1 cellular context compared by ENCODE assay signal in genomic region chr7:77460057-77460486, GRCh38.
TF ChIP-seq lines count a peak whose summit lies in the region.

No MANE protein-coding gene starts in this region.

TF ChIP-seq in HepG2, 621 proteins besides CTCF, POLR2A, EP300 and RAD21 (continued from another document and continues in another):
- TF ChIP-seq ZNF577 (CRISPR knock-in tag; IDR thresholded peaks at IDR 0.05; ENCODE audit: borderline replicate concordance, low read depth): no peak
- no peak for TF ChIP-seq ZNF616 (CRISPR knock-in tag; IDR thresholded peaks at IDR 0.05; ENCODE audit: low read depth)
- TF ChIP-seq JUNB (CRISPR knock-in tag; IDR thresholded peaks at IDR 0.05; ENCODE audit: borderline replicate concordance): no peak
- TF ChIP-seq ZFP90 (CRISPR knock-in tag; IDR thresholded peaks at IDR 0.05; ENCODE audit: borderline replicate concordance): no peak
- TF ChIP-seq SRF (IDR thresholded peaks at IDR 0.05; ENCODE audit: low read depth, low read length): no peak
- TF ChIP-seq TIGD3 (CRISPR knock-in tag; IDR thresholded peaks at IDR 0.05; ENCODE audit: borderline replicate concordance): no peak
- TF ChIP-seq ATF7-NPFF (CRISPR knock-in tag; IDR thresholded peaks at IDR 0.05; ENCODE audit: low read depth): no peak
- no peak for TF ChIP-seq EED (CRISPR knock-in tag; IDR thresholded peaks at IDR 0.05)
- TF ChIP-seq GATAD1 (CRISPR knock-in tag; IDR thresholded peaks at IDR 0.05): no peak
- no peak for TF ChIP-seq ZNF564 (CRISPR knock-in tag; IDR thresholded peaks at IDR 0.05)
- TF ChIP-seq XRCC5 (optimal IDR thresholded peaks at IDR 0.05; ENCODE audit: low read length): no peak
- TF ChIP-seq SIN3B (IDR thresholded peaks at IDR 0.05; ENCODE audit: low read length): no peak
- no peak for TF ChIP-seq ZNF501 (CRISPR knock-in tag; IDR thresholded peaks at IDR 0.05)
- TF ChIP-seq NFIB (CRISPR knock-in tag; IDR thresholded peaks at IDR 0.05; ENCODE audit: borderline replicate concordance): no peak
- no peak for TF ChIP-seq ZNF331 (CRISPR knock-in tag; IDR thresholded peaks at IDR 0.05)
- no peak for TF ChIP-seq ATF6 (CRISPR knock-in tag; conservative IDR thresholded peaks at IDR 0.05)
- no peak for TF ChIP-seq CHD2 (IDR thresholded peaks at IDR 0.05; ENCODE audit: low read depth, low read length)
- no peak for TF ChIP-seq CBX1 (IDR thresholded peaks at IDR 0.05; ENCODE audit: low read depth)
- no peak for TF ChIP-seq ZBTB21 (CRISPR knock-in tag; IDR thresholded peaks at IDR 0.05)
- no peak for TF ChIP-seq JUN (CRISPR knock-in tag; IDR thresholded peaks at IDR 0.05)
- TF ChIP-seq ZNF563 (CRISPR knock-in tag; IDR thresholded peaks at IDR 0.05): no peak
- no peak for TF ChIP-seq KLF13 (CRISPR knock-in tag; IDR thresholded peaks at IDR 0.05)
- no peak for TF ChIP-seq CREB1 (IDR thresholded peaks at IDR 0.05)
- no peak for TF ChIP-seq CREB1 (CRISPR knock-in tag; IDR thresholded peaks at IDR 0.05)
- peak; percentile 42; the same call in 1 of the 2 replicates for TF ChIP-seq CEBPG (CRISPR knock-in tag; IDR thresholded peaks at IDR 0.05)
- TF ChIP-seq ZSCAN9 (CRISPR knock-in tag; IDR thresholded peaks at IDR 0.05; ENCODE audit: borderline replicate concordance): no peak
- no peak for TF ChIP-seq ELK4 (CRISPR knock-in tag; IDR thresholded peaks at IDR 0.05; ENCODE audit: borderline replicate concordance)
- TF ChIP-seq TFE3 (CRISPR knock-in tag; IDR thresholded peaks at IDR 0.05): no peak
- no peak for TF ChIP-seq TGIF2 (CRISPR knock-in tag; IDR thresholded peaks at IDR 0.05)
- no peak for TF ChIP-seq KDM3A (CRISPR knock-in tag; IDR thresholded peaks at IDR 0.05; ENCODE audit: low read depth)
- TF ChIP-seq NR2F6 (IDR thresholded peaks at IDR 0.05): no peak
- peak; percentile 33; the same call in 1 of the 2 replicates for TF ChIP-seq NR2F6 (CRISPR knock-in tag; IDR thresholded peaks at IDR 0.05)
- no peak for TF ChIP-seq SP2 (CRISPR knock-in tag; IDR thresholded peaks at IDR 0.05)
- peak; percentile 69 for TF ChIP-seq SMC3 (IDR thresholded peaks at IDR 0.05; ENCODE audit: low read length)
- TF ChIP-seq SNAPC2 (CRISPR knock-in tag; IDR thresholded peaks at IDR 0.05): no peak
- no peak for TF ChIP-seq STAT5B (CRISPR knock-in tag; IDR thresholded peaks at IDR 0.05)
- TF ChIP-seq TCF7L2 (IDR thresholded peaks at IDR 0.05; ENCODE audit: low read depth, low read length): no peak
- no peak for TF ChIP-seq REXO4 (CRISPR knock-in tag; IDR thresholded peaks at IDR 0.05; ENCODE audit: borderline replicate concordance)
- TF ChIP-seq THRA (CRISPR knock-in tag; IDR thresholded peaks at IDR 0.05; ENCODE audit: borderline replicate concordance): peak; percentile 57; the same call in 1 of the 2 replicates
- no peak for TF ChIP-seq ZSCAN12 (CRISPR knock-in tag; IDR thresholded peaks at IDR 0.05)
- TF ChIP-seq DNMT1 (CRISPR knock-in tag; IDR thresholded peaks at IDR 0.05): no peak
- TF ChIP-seq ZNF574 (CRISPR knock-in tag; IDR thresholded peaks at IDR 0.05): no peak
- no peak for TF ChIP-seq ZBTB14 (CRISPR knock-in tag; IDR thresholded peaks at IDR 0.05)
- no peak for TF ChIP-seq ZNF646 (CRISPR knock-in tag; IDR thresholded peaks at IDR 0.05)
- no peak for TF ChIP-seq SIN3A (IDR thresholded peaks at IDR 0.05; ENCODE audit: borderline replicate concordance, low read depth, low read length)
- TF ChIP-seq SUZ12 (IDR thresholded peaks at IDR 0.05; ENCODE audit: low read depth, low read length): no peak
- TF ChIP-seq ELF4 (CRISPR knock-in tag; IDR thresholded peaks at IDR 0.05; ENCODE audit: borderline replicate concordance): no peak
- no peak for TF ChIP-seq ZNF83 (CRISPR knock-in tag; IDR thresholded peaks at IDR 0.05; ENCODE audit: borderline replicate concordance)
- no peak for TF ChIP-seq ZSCAN5A (CRISPR knock-in tag; IDR thresholded peaks at IDR 0.05; ENCODE audit: borderline replicate concordance)
- TF ChIP-seq SOX5 (CRISPR knock-in tag; IDR thresholded peaks at IDR 0.05; ENCODE audit: borderline replicate concordance): peak; percentile 39; the same call in 1 of the 2 replicates
- no peak for TF ChIP-seq CBX2 (IDR thresholded peaks at IDR 0.05; ENCODE audit: low read depth, low read length)
- no peak for TF ChIP-seq CBX2 (CRISPR knock-in tag; IDR thresholded peaks at IDR 0.05; ENCODE audit: low read depth)
